ENCODE assay signal across 22 cellular contexts in the genomic region with DNA sequence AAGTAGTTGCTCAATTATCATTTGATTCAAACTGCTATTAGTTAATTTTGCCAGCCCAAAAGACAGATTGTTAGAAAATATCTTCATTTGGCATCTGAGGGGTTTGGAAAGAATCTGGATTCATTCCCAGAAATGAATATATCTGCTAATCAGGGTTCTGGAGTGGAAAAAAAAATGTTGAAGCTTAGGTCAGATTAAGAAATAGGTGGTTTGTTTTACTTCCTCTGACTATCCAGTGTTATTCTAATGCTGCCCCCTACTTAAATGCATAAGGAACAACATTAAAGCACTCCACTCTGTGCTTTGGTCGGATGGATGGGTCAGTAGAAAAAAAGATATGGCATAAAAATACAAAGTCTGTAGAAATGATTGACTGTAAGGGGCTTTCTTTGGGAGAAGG.
DNase-seq lines count a peak whose midpoint lies in the region; ATAC-seq and TF ChIP-seq lines count a peak whose summit lies in the region.
"Had no signal": no experiment of that assay in that cellular context is flagged by ENCODE, and none has a peak within 500 bp of the region (broad histone marks: within the 10 kb centered on the region; RNA-seq: fewer than 3 reads in every experiment).

No MANE protein-coding gene starts in this region.

- H3K36me3 Mint-ChIP-seq in GM23338 (ENCODE audit: low read depth) = no peaks in the 10 kb centered on the region
- H3K36me3 Mint-ChIP-seq: CD14-positive monocyte, neural progenitor cell, type B pancreatic cell had no signal

- peak; percentile 23 for TF ChIP-seq CTCF in retinal pigment epithelial cell (conservative IDR thresholded peaks at IDR 0.05; ENCODE audit: low read depth, low read length)
- TF ChIP-seq CTCF in GM23338 (conservative IDR thresholded peaks at IDR 0.05; ENCODE audit: low read depth in 2 of 2) = no peak; a peak in 1 of 4 replicates

- no peaks in the 10 kb centered on the region for H3F3A ChIP-seq in GM23338 (replicated peaks; ENCODE audit: low read depth)

- H3K27me3 Mint-ChIP-seq in GM23338 (ENCODE audit: insufficient read depth, low read depth, poor library complexity) = peaks cover 2% of the 10 kb centered on the region
- H3K27me3 Mint-ChIP-seq: type B pancreatic cell had no signal

- no peaks in the 10 kb centered on the region for H3K36me3 ChIP-seq in GM23338 (ENCODE audit: insufficient read depth)
- H3K36me3 ChIP-seq: neural progenitor cell, right atrium auricular region had no signal

- H3K27ac Mint-ChIP-seq in GM23338 = no peak overlapping the region
- H3K27ac Mint-ChIP-seq: CD14-positive monocyte, mesothelial cell of epicardium, neural progenitor cell, type B pancreatic cell had no signal

- H3K9me2 ChIP-seq in GM23338 (ENCODE audit: insufficient read depth) = no peaks in the 10 kb centered on the region

- peak; percentile 31 for DNase-seq in HT1080 (ENCODE audit: low read depth)
- DNase-seq in amniotic epithelial cell (ENCODE audit: low read depth) = peak; percentile 88
- DNase-seq in fibroblast of peridontal ligament (ENCODE audit: extremely low read depth) = peak; percentile 73
- no peak for DNase-seq in retinal pigment epithelial cell (ENCODE audit: low read depth)
- DNase-seq in GM23338 (ENCODE audit: low spot score) = no peak
- DNase-seq: activated CD4-positive, CD25-positive, alpha-beta regulatory T cell treated with anti-CD3 and anti-CD28 coated beads, Interleukin-2, amount 50 U/mL, for 72 hours; activated effector memory CD4-positive, alpha-beta T cell treated with anti-CD3 and anti-CD28 coated beads, Interleukin-2, amount 50 U/mL, for 16 hours; amygdala; cortex of kidney; NCI-H2029 treated with DMSO at 0.1 percent for 48 hours; NCI-H524 treated with DMSO at 0.1 percent for 48 hours; SIG-M5; stimulated activated CD4-positive, alpha-beta T cell treated with anti-CD3 and anti-CD28 coated beads, Interleukin-15, amount 100 ng/mL, for 24 hours; stimulated activated naive CD4-positive, alpha-beta T cell treated with Interleukin-2 at 50 U/mL for 16 hours had no signal

- H3K4me3 Mint-ChIP-seq in GM23338 = no peak overlapping the region
- H3K4me3 Mint-ChIP-seq: CD14-positive monocyte, mesothelial cell of epicardium, neural progenitor cell, type B pancreatic cell had no signal

- peaks cover 6% of the 10 kb centered on the region; the same call in 2 of the 3 replicates for H3K4me1 Mint-ChIP-seq in GM23338
- H3K4me1 Mint-ChIP-seq: CD14-positive monocyte had no signal

- H3K4me3 ChIP-seq in retinal pigment epithelial cell (ENCODE audit: low read length) (no peak overlapping the region), GM23338 (no peak overlapping the region)
- H3K4me3 ChIP-seq: neural progenitor cell, right atrium auricular region had no signal

- no peak overlapping the region for H3K4me2 ChIP-seq in GM23338
- H3K4me2 ChIP-seq: neural progenitor cell had no signal

- H3K9me3 Mint-ChIP-seq in GM23338 = no peaks in the 10 kb centered on the region
- H3K9me3 Mint-ChIP-seq: type B pancreatic cell had no signal

- no peaks in the 10 kb centered on the region for H3K4me1 ChIP-seq in GM23338 (ENCODE audit: insufficient read depth)
- H3K4me1 ChIP-seq: right atrium auricular region had no signal

- H3K79me2 ChIP-seq in GM23338 (replicated peaks; ENCODE audit: insufficient read depth) = no peaks in the 10 kb centered on the region

- H3K27me3 ChIP-seq in GM23338 (ENCODE audit: insufficient read depth) = no peaks in the 10 kb centered on the region
- H3K27me3 ChIP-seq: neural progenitor cell, right atrium auricular region had no signal

- H4K20me1 ChIP-seq in GM23338 (replicated peaks; ENCODE audit: insufficient read depth) = no peaks in the 10 kb centered on the region

- ATAC-seq in HG03139 (IDR thresholded peaks at IDR 0.05; ENCODE audit: unreplicated experiment) (no peak), GM23338 (no peak), HG03342 (IDR thresholded peaks at IDR 0.05; ENCODE audit: unreplicated experiment) (no peak)
- ATAC-seq: esophagus mucosa had no signal

- H2AFZ ChIP-seq in GM23338 = no peak overlapping the region
- H2AFZ ChIP-seq: neural progenitor cell had no signal

- H3K27ac ChIP-seq in GM23338 (ENCODE audit: low read depth) = no peak overlapping the region
- H3K27ac ChIP-seq: neural progenitor cell, right atrium auricular region had no signal

TF ChIP-seq in GM23338, 12 proteins besides CTCF, POLR2A, EP300 and RAD21:
- TF ChIP-seq, protein P1, sequence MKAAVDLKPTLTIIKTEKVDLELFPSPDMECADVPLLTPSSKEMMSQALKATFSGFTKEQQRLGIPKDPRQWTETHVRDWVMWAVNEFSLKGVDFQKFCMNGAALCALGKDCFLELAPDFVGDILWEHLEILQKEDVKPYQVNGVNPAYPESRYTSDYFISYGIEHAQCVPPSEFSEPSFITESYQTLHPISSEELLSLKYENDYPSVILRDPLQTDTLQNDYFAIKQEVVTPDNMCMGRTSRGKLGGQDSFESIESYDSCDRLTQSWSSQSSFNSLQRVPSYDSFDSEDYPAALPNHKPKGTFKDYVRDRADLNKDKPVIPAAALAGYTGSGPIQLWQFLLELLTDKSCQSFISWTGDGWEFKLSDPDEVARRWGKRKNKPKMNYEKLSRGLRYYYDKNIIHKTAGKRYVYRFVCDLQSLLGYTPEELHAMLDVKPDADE (IDR thresholded peaks at IDR 0.05) = no peak
- TF ChIP-seq EZH2 (IDR thresholded peaks at IDR 0.05; ENCODE audit: low read depth, unreplicated experiment) (no peak), ZNF331 (CRISPR knock-in tag; IDR thresholded peaks at IDR 0.05; ENCODE audit: low read depth) (no peak), ZNF114 (CRISPR knock-in tag; IDR thresholded peaks at IDR 0.05) (no peak), EZH2phosphoT487 (IDR thresholded peaks at IDR 0.05; ENCODE audit: unreplicated experiment) (no peak), NANOG (IDR thresholded peaks at IDR 0.05; ENCODE audit: borderline replicate concordance) (no peak), POLR2AphosphoS5 (IDR thresholded peaks at IDR 0.05; ENCODE audit: low read depth) (no peak), STAT1 (IDR thresholded peaks at IDR 0.05; ENCODE audit: unreplicated experiment) (no peak), JUNB (IDR thresholded peaks at IDR 0.05; ENCODE audit: unreplicated experiment) (no peak)
- TF ChIP-seq, protein P2, sequence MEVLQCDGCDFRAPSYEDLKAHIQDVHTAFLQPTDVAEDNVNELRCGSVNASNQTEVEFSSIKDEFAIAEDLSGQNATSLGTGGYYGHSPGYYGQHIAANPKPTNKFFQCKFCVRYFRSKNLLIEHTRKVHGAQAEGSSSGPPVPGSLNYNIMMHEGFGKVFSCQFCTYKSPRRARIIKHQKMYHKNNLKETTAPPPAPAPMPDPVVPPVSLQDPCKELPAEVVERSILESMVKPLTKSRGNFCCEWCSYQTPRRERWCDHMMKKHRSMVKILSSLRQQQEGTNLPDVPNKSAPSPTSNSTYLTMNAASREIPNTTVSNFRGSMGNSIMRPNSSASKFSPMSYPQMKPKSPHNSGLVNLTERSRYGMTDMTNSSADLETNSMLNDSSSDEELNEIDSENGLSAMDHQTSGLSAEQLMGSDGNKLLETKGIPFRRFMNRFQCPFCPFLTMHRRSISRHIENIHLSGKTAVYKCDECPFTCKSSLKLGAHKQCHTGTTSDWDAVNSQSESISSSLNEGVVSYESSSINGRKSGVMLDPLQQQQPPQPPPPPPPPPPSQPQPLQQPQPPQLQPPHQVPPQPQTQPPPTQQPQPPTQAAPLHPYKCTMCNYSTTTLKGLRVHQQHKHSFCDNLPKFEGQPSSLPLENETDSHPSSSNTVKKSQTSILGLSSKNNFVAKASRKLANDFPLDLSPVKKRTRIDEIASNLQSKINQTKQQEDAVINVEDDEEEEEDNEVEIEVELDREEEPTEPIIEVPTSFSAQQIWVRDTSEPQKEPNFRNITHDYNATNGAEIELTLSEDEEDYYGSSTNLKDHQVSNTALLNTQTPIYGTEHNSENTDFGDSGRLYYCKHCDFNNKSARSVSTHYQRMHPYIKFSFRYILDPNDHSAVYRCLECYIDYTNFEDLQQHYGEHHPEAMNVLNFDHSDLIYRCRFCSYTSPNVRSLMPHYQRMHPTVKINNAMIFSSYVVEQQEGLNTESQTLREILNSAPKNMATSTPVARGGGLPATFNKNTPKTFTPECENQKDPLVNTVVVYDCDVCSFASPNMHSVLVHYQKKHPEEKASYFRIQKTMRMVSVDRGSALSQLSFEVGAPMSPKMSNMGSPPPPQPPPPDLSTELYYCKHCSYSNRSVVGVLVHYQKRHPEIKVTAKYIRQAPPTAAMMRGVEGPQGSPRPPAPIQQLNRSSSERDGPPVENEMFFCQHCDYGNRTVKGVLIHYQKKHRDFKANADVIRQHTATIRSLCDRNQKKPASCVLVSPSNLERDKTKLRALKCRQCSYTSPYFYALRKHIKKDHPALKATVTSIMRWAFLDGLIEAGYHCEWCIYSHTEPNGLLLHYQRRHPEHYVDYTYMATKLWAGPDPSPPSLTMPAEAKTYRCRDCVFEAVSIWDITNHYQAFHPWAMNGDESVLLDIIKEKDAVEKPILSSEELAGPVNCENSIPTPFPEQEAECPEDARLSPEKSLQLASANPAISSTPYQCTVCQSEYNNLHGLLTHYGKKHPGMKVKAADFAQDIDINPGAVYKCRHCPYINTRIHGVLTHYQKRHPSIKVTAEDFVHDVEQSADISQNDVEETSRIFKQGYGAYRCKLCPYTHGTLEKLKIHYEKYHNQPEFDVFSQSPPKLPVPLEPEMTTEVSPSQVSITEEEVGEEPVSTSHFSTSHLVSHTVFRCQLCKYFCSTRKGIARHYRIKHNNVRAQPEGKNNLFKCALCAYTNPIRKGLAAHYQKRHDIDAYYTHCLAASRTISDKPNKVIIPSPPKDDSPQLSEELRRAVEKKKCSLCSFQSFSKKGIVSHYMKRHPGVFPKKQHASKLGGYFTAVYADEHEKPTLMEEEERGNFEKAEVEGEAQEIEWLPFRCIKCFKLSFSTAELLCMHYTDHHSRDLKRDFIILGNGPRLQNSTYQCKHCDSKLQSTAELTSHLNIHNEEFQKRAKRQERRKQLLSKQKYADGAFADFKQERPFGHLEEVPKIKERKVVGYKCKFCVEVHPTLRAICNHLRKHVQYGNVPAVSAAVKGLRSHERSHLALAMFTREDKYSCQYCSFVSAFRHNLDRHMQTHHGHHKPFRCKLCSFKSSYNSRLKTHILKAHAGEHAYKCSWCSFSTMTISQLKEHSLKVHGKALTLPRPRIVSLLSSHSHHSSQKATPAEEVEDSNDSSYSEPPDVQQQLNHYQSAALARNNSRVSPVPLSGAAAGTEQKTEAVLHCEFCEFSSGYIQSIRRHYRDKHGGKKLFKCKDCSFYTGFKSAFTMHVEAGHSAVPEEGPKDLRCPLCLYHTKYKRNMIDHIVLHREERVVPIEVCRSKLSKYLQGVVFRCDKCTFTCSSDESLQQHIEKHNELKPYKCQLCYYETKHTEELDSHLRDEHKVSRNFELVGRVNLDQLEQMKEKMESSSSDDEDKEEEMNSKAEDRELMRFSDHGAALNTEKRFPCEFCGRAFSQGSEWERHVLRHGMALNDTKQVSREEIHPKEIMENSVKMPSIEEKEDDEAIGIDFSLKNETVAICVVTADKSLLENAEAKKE (CRISPR knock-in tag; IDR thresholded peaks at IDR 0.05) = no peak

Comparison
In these comparisons a context has a peak if more than half of its experiments do, and no peak if none do; other contexts are left out.
1. DNase-seq: peak in HT1080 (single experiment), amniotic epithelial cell (single experiment) and fibroblast of peridontal ligament (single experiment); none in retinal pigment epithelial cell (single experiment) and GM23338 (single experiment).